ENCODE assay signal across 1 cellular context in genomic region chr14:90644882-90645281, GRCh38.
TF ChIP-seq lines count a peak whose summit lies in the region.

No MANE protein-coding gene starts in this region.

TF ChIP-seq in HepG2, 621 proteins besides CTCF, POLR2A, EP300 and RAD21 (continued from another document):
- TF ChIP-seq, protein P1, sequence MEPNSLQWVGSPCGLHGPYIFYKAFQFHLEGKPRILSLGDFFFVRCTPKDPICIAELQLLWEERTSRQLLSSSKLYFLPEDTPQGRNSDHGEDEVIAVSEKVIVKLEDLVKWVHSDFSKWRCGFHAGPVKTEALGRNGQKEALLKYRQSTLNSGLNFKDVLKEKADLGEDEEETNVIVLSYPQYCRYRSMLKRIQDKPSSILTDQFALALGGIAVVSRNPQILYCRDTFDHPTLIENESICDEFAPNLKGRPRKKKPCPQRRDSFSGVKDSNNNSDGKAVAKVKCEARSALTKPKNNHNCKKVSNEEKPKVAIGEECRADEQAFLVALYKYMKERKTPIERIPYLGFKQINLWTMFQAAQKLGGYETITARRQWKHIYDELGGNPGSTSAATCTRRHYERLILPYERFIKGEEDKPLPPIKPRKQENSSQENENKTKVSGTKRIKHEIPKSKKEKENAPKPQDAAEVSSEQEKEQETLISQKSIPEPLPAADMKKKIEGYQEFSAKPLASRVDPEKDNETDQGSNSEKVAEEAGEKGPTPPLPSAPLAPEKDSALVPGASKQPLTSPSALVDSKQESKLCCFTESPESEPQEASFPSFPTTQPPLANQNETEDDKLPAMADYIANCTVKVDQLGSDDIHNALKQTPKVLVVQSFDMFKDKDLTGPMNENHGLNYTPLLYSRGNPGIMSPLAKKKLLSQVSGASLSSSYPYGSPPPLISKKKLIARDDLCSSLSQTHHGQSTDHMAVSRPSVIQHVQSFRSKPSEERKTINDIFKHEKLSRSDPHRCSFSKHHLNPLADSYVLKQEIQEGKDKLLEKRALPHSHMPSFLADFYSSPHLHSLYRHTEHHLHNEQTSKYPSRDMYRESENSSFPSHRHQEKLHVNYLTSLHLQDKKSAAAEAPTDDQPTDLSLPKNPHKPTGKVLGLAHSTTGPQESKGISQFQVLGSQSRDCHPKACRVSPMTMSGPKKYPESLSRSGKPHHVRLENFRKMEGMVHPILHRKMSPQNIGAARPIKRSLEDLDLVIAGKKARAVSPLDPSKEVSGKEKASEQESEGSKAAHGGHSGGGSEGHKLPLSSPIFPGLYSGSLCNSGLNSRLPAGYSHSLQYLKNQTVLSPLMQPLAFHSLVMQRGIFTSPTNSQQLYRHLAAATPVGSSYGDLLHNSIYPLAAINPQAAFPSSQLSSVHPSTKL (CRISPR knock-in tag; IDR thresholded peaks at IDR 0.05): peak; percentile 14; the same call in 1 of the 2 replicates
- no peak for TF ChIP-seq SOX6 (IDR thresholded peaks at IDR 0.05)
- 0 out of 2 replicates have a peak, but pooled peaks have one; percentile 15 for TF ChIP-seq SOX6 (CRISPR knock-in tag; IDR thresholded peaks at IDR 0.05)
- TF ChIP-seq ZNF460 (CRISPR knock-in tag; IDR thresholded peaks at IDR 0.05; ENCODE audit: borderline replicate concordance): no peak
- TF ChIP-seq SAFB2 (CRISPR knock-in tag; IDR thresholded peaks at IDR 0.05; ENCODE audit: borderline replicate concordance, low read depth): no peak
- no peak for TF ChIP-seq GABPA (IDR thresholded peaks at IDR 0.05; ENCODE audit: low read depth, low read length)
- TF ChIP-seq GABPA (CRISPR knock-in tag; IDR thresholded peaks at IDR 0.05; ENCODE audit: low read depth): peak; percentile 36; the same call in 1 of the 2 replicates
- no peak for TF ChIP-seq ATRX (CRISPR knock-in tag; IDR thresholded peaks at IDR 0.05; ENCODE audit: borderline replicate concordance)
- TF ChIP-seq RBM39 (IDR thresholded peaks at IDR 0.05; ENCODE audit: low read depth, low read length, poor library complexity, severe bottlenecking): no peak
- peak; percentile 65; the same call in 1 of the 2 replicates for TF ChIP-seq ETV5 (CRISPR knock-in tag; IDR thresholded peaks at IDR 0.05; ENCODE audit: borderline replicate concordance)
- TF ChIP-seq ZNF629 (CRISPR knock-in tag; conservative IDR thresholded peaks at IDR 0.05): peak; percentile 55
- 0 out of 2 replicates have a peak, but pooled peaks have one; percentile 46 for TF ChIP-seq PRDM15 (CRISPR knock-in tag; IDR thresholded peaks at IDR 0.05)
- TF ChIP-seq KDM5A (IDR thresholded peaks at IDR 0.05; ENCODE audit: borderline replicate concordance, low read length): no peak
- TF ChIP-seq, protein P2, sequence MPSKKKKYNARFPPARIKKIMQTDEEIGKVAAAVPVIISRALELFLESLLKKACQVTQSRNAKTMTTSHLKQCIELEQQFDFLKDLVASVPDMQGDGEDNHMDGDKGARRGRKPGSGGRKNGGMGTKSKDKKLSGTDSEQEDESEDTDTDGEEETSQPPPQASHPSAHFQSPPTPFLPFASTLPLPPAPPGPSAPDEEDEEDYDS (CRISPR knock-in tag; IDR thresholded peaks at IDR 0.05): no peak
- no peak for TF ChIP-seq ZNF232 (CRISPR knock-in tag; IDR thresholded peaks at IDR 0.05; ENCODE audit: borderline replicate concordance)
- peak; percentile 31; the same call in 1 of the 2 replicates for TF ChIP-seq HNF4A (CRISPR knock-in tag; IDR thresholded peaks at IDR 0.05)
TF ChIP-seq in HepG2: peak in this region for 10.
